In genomic region chr16:87778830-87779579, GRCh38 we compare ENCODE assay signal across 8 cellular contexts. TPM values are rescaled to one million over a fixed set of nuclear protein-coding genes. Genes with fewer than 3 reads are reported as not detected.
A peak's percentile ranks its signal among the peaks of the same experiment; 100 is the strongest.
DNase-seq lines count a peak whose midpoint lies in the region; ATAC-seq, FAIRE-seq and TF ChIP-seq lines count a peak whose summit lies in the region.

No MANE protein-coding gene starts in this region.

- H3K4me2 ChIP-seq in BLaER1 (peak overlapping the region; percentile 97), HepG2 (ENCODE audit: low read depth, low read length) (peak overlapping the region; percentile 23; the same call in 1 of the 2 replicates)

- TF ChIP-seq POLR2A in HepG2 (IDR thresholded peaks at IDR 0.05; ENCODE audit: insufficient read depth in 1 of 2, low read depth in 2 of 2, low read length in 2 of 2) = peak in 1 of 2 experiments; percentile 21; a peak in 1 of 4 replicates

- POLR2A ChIA-PET in activated CD4-positive, alpha-beta T cell treated with anti-CD3 and anti-CD28 coated beads, Interleukin-2, amount 10 ng/mL, durations not matched to agents 7 days and 5 days (lab: Charles Lee) = interaction anchor here (0.6 to 1.5 kb wide), 7 partner anchors 13 to 170 kb away, joined by 3 to 12 read pairs (median 4); partner anchors contain the start of genes KLHDC4 and SLC7A5
- POLR2A ChIA-PET in HepG2 (lab: Yijun Ruan, JAX) = interaction anchor here (0.6 to 4.2 kb wide), 30 partner anchors 10 to 317 kb away, joined by 3 to 197 read pairs (median 6); partner anchors contain the start of genes BANP, CA5A, KLHDC4 and SLC7A5

- H3K27ac Mint-ChIP-seq in activated CD4-positive, alpha-beta T cell treated with anti-CD3 and anti-CD28 coated beads, Interleukin-2, amount 10 ng/mL, durations not matched to agents 7 days and 5 days = peak overlapping the region; percentile 95

- no peak overlapping the region for H2AFZ ChIP-seq in HepG2 (ENCODE audit: low read length)

- FAIRE-seq in GM19239 (lab: Jason Lieb, UNC) = peak; percentile 76
- FAIRE-seq in HepG2 (lab: Jason Lieb, UNC) = peak; percentile 63

- intact Hi-C loops in HepG2 (cut with micrococcal nuclease; ENCODE audit: unreplicated experiment) = loop anchor here (1.0 to 5.0 kb wide), 4 partner anchors 34 to 92 kb away; no protein-coding TSS in a partner anchor

- TF ChIP-seq EP300 in HepG2 (IDR thresholded peaks at IDR 0.05; ENCODE audit: low read depth in 2 of 2, low read length in 2 of 2) (peak; percentile 77 to 84), HepG2 (CRISPR knock-in tag; IDR thresholded peaks at IDR 0.05; ENCODE audit: borderline replicate concordance) (peak; percentile 96)

- peaks cover 9% of the 10 kb centered on the region for H3K36me3 Mint-ChIP-seq in activated CD4-positive, alpha-beta T cell treated with anti-CD3 and anti-CD28 coated beads, Interleukin-2, amount 10 ng/mL, durations not matched to agents 7 days and 5 days (ENCODE audit: low read depth)

- no peaks in the 10 kb centered on the region for H3K27me3 Mint-ChIP-seq in activated CD4-positive, alpha-beta T cell treated with anti-CD3 and anti-CD28 coated beads, Interleukin-2, amount 10 ng/mL, durations not matched to agents 7 days and 5 days

- H3K27me3 ChIP-seq in BLaER1 (no peaks in the 10 kb centered on the region), HepG2 (ENCODE audit: control insufficient read depth in 1 of 2, insufficient read depth in 2 of 2, low read length in 2 of 2) (no peaks in the 10 kb centered on the region)

- H3K9ac ChIP-seq in BLaER1 (peak overlapping the region; percentile 94), HepG2 (ENCODE audit: insufficient read depth, low read depth, low read length) (peak overlapping the region; percentile 61)

- TF ChIP-seq CTCF in coronary artery (IDR thresholded peaks at IDR 0.05) = peak; percentile 94
- TF ChIP-seq CTCF in HepG2 (CRISPR knock-in tag; IDR thresholded peaks at IDR 0.05) = peak; percentile 100

- in situ Hi-C loops in HepG2 (cut with HindIII; ENCODE audit: extremely low pct_ligation_motif_present, low pct_unique_long_range_greater_than_20kb) = loop anchor here (5.0 kb wide), 1 partner anchor 73 kb away; no protein-coding TSS in a partner anchor

- H3K27ac ChIP-seq in BLaER1 (peak overlapping the region; percentile 100), coronary artery (no peak overlapping the region), HepG2 (ENCODE audit: extremely low read length, insufficient read depth, low read length) (peak overlapping the region; percentile 63)

- peaks cover 55% of the 10 kb centered on the region for H3K4me1 Mint-ChIP-seq in activated CD4-positive, alpha-beta T cell treated with anti-CD3 and anti-CD28 coated beads, Interleukin-2, amount 10 ng/mL, durations not matched to agents 7 days and 5 days

- TSS peak; percentile 84 for BruUV-seq in HepG2 (replicated peaks; lab: Mats Ljungman, UMichigan)

- peaks cover 2% of the 10 kb centered on the region for H3K9me3 Mint-ChIP-seq in activated CD4-positive, alpha-beta T cell treated with anti-CD3 and anti-CD28 coated beads, Interleukin-2, amount 10 ng/mL, durations not matched to agents 7 days and 5 days

- ATAC-seq in HG03460 (IDR thresholded peaks at IDR 0.05; ENCODE audit: unreplicated experiment) (peak; percentile 45), HepG2 (peak; percentile 82)

- peak overlapping the region; percentile 12 for H3K4me3 Mint-ChIP-seq in activated CD4-positive, alpha-beta T cell treated with anti-CD3 and anti-CD28 coated beads, Interleukin-2, amount 10 ng/mL, durations not matched to agents 7 days and 5 days

- 86% methylated on average over 12 of the region's 41 CpGs for WGBS in HepG2 (ENCODE audit: low lambda C conversion rate)

- TF ChIP-seq RAD21 in HepG2 (CRISPR knock-in tag; IDR thresholded peaks at IDR 0.05) = peak; percentile 100

- peaks cover 92% of the 10 kb centered on the region for H3K4me1 ChIP-seq in BLaER1
- peaks cover 44% of the 10 kb centered on the region for H3K4me1 ChIP-seq in HepG2 (ENCODE audit: insufficient read depth, low read length)

- H3K36me3 ChIP-seq in BLaER1 (no peaks in the 10 kb centered on the region), HepG2 (replicated peaks in 1 of 2; ENCODE audit: control insufficient read depth in 1 of 2, insufficient read depth in 2 of 2, low read length in 2 of 2) (no peaks in the 10 kb centered on the region)

- H3K4me3 ChIP-seq in BLaER1 (peak overlapping the region; percentile 55), coronary artery (no peak overlapping the region), HepG2 (replicated peaks in 1 of 3; ENCODE audit: insufficient read depth in 1 of 3, low read depth in 2 of 3, low read length in 3 of 3) (no peak overlapping the region)

- DNase-seq in GM19239 (ENCODE audit: insufficient read length, low spot score) = peak; percentile 69
- DNase-seq in NCI-H526 treated with DMSO at 0.1 percent for 48 hours (lab: John Stamatoyannopoulos, UW) = peak; percentile 64
- peak; percentile 94 for DNase-seq in activated CD4-positive, alpha-beta T cell treated with anti-CD3 and anti-CD28 coated beads, Interleukin-2, amount 10 ng/mL, durations not matched to agents 7 days and 5 days
- DNase-seq in coronary artery (ENCODE audit: low spot score) = peak; percentile 87
- peak; percentile 88 for DNase-seq in HepG2 (ENCODE audit: low spot score)
- peak; percentile 91 to 92 for DNase-seq in stimulated activated CD4-positive, alpha-beta T cell treated with anti-CD3 and anti-CD28 coated beads, Interleukin-4, amount 100 ng/mL, for 4 hours

- H3K79me2 ChIP-seq in HepG2 (ENCODE audit: insufficient read depth, low read length) = no peaks in the 10 kb centered on the region

- no peaks in the 10 kb centered on the region for H3K9me3 ChIP-seq in BLaER1
- no peaks in the 10 kb centered on the region for H3K9me3 ChIP-seq in HepG2 (ENCODE audit: low read length)

- H4K20me1 ChIP-seq in BLaER1 = no peaks in the 10 kb centered on the region
- H4K20me1 ChIP-seq in HepG2 (ENCODE audit: insufficient read depth, low read length) = no peaks in the 10 kb centered on the region

- CTCF ChIA-PET in activated CD4-positive, alpha-beta T cell treated with anti-CD3 and anti-CD28 coated beads, Interleukin-2, amount 10 ng/mL, durations not matched to agents 7 days and 5 days (lab: Charles Lee) = interaction anchor here (0.6 to 7.7 kb wide), 56 partner anchors 10 to 1114 kb away, joined by 3 to 249 read pairs (median 6); partner anchors contain the start of genes BANP, FBXO31, KLHDC4 and MVD
- CTCF ChIA-PET in HepG2 (lab: Yijun Ruan, JAX; ENCODE audit: low intra/inter-chr PET ratio, low total read pairs) = interaction anchor here (0.6 to 5.3 kb wide), 12 partner anchors 11 to 130 kb away, joined by 3 to 154 read pairs (median 3); no protein-coding TSS in a partner anchor

TF ChIP-seq in HepG2, 621 proteins besides CTCF, POLR2A, EP300 and RAD21 (continues in another document):
- TF ChIP-seq SETDB1 (CRISPR knock-in tag; IDR thresholded peaks at IDR 0.05; ENCODE audit: borderline replicate concordance) (no peak), DDIT3 (CRISPR knock-in tag; IDR thresholded peaks at IDR 0.05) (0 out of 2 replicates have a peak, but pooled peaks have one; percentile 86), CBX5 (CRISPR knock-in tag; IDR thresholded peaks at IDR 0.05; ENCODE audit: borderline replicate concordance) (peak; percentile 100), MEIS2 (CRISPR knock-in tag; IDR thresholded peaks at IDR 0.05) (peak; percentile 78; the same call in 1 of the 2 replicates), SIX1 (CRISPR knock-in tag; IDR thresholded peaks at IDR 0.05; ENCODE audit: borderline replicate concordance) (peak; percentile 64), ZNF530 (CRISPR knock-in tag; IDR thresholded peaks at IDR 0.05; ENCODE audit: low read depth) (no peak), ZNF350 (CRISPR knock-in tag; IDR thresholded peaks at IDR 0.05; ENCODE audit: borderline replicate concordance, low read depth) (peak; percentile 99), HNF4G (IDR thresholded peaks at IDR 0.05; ENCODE audit: borderline replicate concordance, low read depth, low read length) (peak; percentile 39; the same call in 1 of the 2 replicates), HNF4G (CRISPR knock-in tag; IDR thresholded peaks at IDR 0.05; ENCODE audit: borderline replicate concordance, low read depth) (peak; percentile 83; the same call in 1 of the 2 replicates), SIN3A (IDR thresholded peaks at IDR 0.05; ENCODE audit: borderline replicate concordance, low read depth, low read length) (no peak), REPIN1 (CRISPR knock-in tag; IDR thresholded peaks at IDR 0.05; ENCODE audit: borderline replicate concordance, low read depth) (peak; percentile 99), KMT2A (CRISPR knock-in tag; IDR thresholded peaks at IDR 0.05) (peak; percentile 89)

RNA-seq across cellular contexts. Expression of gene KLHDC4, which starts 13.2 kb away (rescaled TPM):
- total RNA-seq in activated CD4-positive, alpha-beta T cell treated with anti-CD3 and anti-CD28 coated beads, Interleukin-2, amount 10 ng/mL, durations not matched to agents 7 days and 5 days = 100 to 1,000 TPM in 1 of 2 experiments, 10 to 100 TPM in 1; 83.2 to 102 TPM
- 26.7 and 31.8 TPM in 2 replicates for total RNA-seq in HepG2 (2016; rRNA removed; fragmentation: Illumina TruSeq; extraction: Trizol)
- 19.6 and 21.0 TPM in 2 replicates for total RNA-seq in HepG2 (2016; cell fraction: cytosol; rRNA removed; fragmentation: Illumina TruSeq; extraction: Trizol; ENCODE audit: low read depth)
- total RNA-seq in HepG2 (2016; cell fraction: insoluble cytoplasmic fraction; rRNA removed; fragmentation: Illumina TruSeq; extraction: Trizol) = 27.2 and 34.0 TPM in 2 replicates
- 12.7 and 13.0 TPM in 2 replicates for total RNA-seq in HepG2 (2016; cell fraction: membrane; rRNA removed; fragmentation: Illumina TruSeq; extraction: Trizol)
- 35.2 and 38.5 TPM in 2 replicates for total RNA-seq in HepG2 (2016; cell fraction: nucleus; rRNA removed; fragmentation: Illumina TruSeq; extraction: Trizol)
- 18.7 and 22.7 TPM in 2 replicates for polyA plus RNA-seq in HepG2 (2011; rRNA removed)
- 8.9 and 14.1 TPM in 2 replicates for polyA plus RNA-seq in HepG2 (2011; cell fraction: cytosol; rRNA removed)
- 122 TPM in 2 replicates for polyA plus RNA-seq in HepG2 (2011; cell fraction: nucleus; rRNA removed)
- 24.2 and 33.3 TPM in 2 replicates for polyA plus RNA-seq in HepG2 (2012)
- 3.6 TPM in 2 replicates for polyA plus RNA-seq in HepG2 (2016; cell fraction: cytosol; fragmentation: Illumina TruSeq; extraction: Trizol; ENCODE audit: low read depth)
- polyA plus RNA-seq in HepG2 (2016; cell fraction: insoluble cytoplasmic fraction; fragmentation: Illumina TruSeq; extraction: Trizol; ENCODE audit: low read depth) = 25.4 and 27.5 TPM in 2 replicates
- 6.5 and 8.9 TPM in 2 replicates for polyA plus RNA-seq in HepG2 (2016; cell fraction: membrane; fragmentation: Illumina TruSeq; extraction: Trizol; ENCODE audit: low read depth)
- polyA plus RNA-seq in HepG2 (2016; cell fraction: nucleus; fragmentation: Illumina TruSeq; extraction: Trizol; ENCODE audit: insufficient read depth, low read depth) = 82.6 and 96.2 TPM in 2 replicates
- 24.4 and 42.1 TPM in 2 replicates for polyA minus RNA-seq in HepG2 (2011; rRNA and poly(A)+ RNA removed; ENCODE audit: low replicate concordance)
- polyA minus RNA-seq in HepG2 (2011; cell fraction: cytosol; rRNA and poly(A)+ RNA removed) = 8.9 and 11.7 TPM in 2 replicates
- 42.6 and 46.6 TPM in 2 replicates for polyA minus RNA-seq in HepG2 (2011; cell fraction: nucleus; rRNA and poly(A)+ RNA removed)

Comparison
In these comparisons a context has a peak if more than half of its experiments do, and no peak if none do; other contexts are left out.
1. H3K27ac ChIP-seq: peak in BLaER1 (single experiment) and HepG2 (single experiment); none in coronary artery (0 of 2).
2. Peak in every context shown above with its lines, with median percentiles within 50 percentile points of each other: DNase-seq.